2 cellular contexts compared by ENCODE assay signal in the genomic region with DNA sequence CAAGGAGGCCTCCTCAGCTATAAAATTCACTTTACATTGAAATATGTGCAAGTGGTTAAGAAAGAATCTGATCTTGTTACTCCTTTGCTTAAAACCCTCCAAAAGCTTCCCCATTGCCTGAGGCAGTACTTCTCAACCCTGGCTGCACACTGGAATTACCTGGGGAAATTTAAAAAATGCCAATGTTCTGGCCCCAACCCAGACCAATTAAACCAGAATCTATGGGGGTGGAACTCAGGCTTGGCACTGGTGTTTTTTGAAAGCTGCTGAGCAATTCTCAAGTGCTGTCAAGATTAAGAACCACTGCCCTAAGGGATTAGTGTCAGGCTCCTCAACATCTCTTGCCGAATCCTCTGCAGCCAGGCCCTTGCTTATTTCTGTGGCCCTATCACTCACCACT.
TF ChIP-seq lines count a peak whose summit lies in the region.

No MANE protein-coding gene starts in this region.

TF ChIP-seq in GM23338, 12 proteins besides CTCF, POLR2A, EP300 and RAD21:
- no peak for TF ChIP-seq JUNB (IDR thresholded peaks at IDR 0.05; ENCODE audit: unreplicated experiment)
- no peak for TF ChIP-seq EZH2 (IDR thresholded peaks at IDR 0.05; ENCODE audit: low read depth, unreplicated experiment)
- TF ChIP-seq ZNF114 (CRISPR knock-in tag; IDR thresholded peaks at IDR 0.05), result no peak
- no peak for TF ChIP-seq CREB1 (CRISPR knock-in tag; IDR thresholded peaks at IDR 0.05; ENCODE audit: low read depth)
- TF ChIP-seq EZH2phosphoT487 (IDR thresholded peaks at IDR 0.05; ENCODE audit: unreplicated experiment), result no peak
- TF ChIP-seq, protein P1, sequence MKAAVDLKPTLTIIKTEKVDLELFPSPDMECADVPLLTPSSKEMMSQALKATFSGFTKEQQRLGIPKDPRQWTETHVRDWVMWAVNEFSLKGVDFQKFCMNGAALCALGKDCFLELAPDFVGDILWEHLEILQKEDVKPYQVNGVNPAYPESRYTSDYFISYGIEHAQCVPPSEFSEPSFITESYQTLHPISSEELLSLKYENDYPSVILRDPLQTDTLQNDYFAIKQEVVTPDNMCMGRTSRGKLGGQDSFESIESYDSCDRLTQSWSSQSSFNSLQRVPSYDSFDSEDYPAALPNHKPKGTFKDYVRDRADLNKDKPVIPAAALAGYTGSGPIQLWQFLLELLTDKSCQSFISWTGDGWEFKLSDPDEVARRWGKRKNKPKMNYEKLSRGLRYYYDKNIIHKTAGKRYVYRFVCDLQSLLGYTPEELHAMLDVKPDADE (IDR thresholded peaks at IDR 0.05), result no peak
- TF ChIP-seq, protein P2, sequence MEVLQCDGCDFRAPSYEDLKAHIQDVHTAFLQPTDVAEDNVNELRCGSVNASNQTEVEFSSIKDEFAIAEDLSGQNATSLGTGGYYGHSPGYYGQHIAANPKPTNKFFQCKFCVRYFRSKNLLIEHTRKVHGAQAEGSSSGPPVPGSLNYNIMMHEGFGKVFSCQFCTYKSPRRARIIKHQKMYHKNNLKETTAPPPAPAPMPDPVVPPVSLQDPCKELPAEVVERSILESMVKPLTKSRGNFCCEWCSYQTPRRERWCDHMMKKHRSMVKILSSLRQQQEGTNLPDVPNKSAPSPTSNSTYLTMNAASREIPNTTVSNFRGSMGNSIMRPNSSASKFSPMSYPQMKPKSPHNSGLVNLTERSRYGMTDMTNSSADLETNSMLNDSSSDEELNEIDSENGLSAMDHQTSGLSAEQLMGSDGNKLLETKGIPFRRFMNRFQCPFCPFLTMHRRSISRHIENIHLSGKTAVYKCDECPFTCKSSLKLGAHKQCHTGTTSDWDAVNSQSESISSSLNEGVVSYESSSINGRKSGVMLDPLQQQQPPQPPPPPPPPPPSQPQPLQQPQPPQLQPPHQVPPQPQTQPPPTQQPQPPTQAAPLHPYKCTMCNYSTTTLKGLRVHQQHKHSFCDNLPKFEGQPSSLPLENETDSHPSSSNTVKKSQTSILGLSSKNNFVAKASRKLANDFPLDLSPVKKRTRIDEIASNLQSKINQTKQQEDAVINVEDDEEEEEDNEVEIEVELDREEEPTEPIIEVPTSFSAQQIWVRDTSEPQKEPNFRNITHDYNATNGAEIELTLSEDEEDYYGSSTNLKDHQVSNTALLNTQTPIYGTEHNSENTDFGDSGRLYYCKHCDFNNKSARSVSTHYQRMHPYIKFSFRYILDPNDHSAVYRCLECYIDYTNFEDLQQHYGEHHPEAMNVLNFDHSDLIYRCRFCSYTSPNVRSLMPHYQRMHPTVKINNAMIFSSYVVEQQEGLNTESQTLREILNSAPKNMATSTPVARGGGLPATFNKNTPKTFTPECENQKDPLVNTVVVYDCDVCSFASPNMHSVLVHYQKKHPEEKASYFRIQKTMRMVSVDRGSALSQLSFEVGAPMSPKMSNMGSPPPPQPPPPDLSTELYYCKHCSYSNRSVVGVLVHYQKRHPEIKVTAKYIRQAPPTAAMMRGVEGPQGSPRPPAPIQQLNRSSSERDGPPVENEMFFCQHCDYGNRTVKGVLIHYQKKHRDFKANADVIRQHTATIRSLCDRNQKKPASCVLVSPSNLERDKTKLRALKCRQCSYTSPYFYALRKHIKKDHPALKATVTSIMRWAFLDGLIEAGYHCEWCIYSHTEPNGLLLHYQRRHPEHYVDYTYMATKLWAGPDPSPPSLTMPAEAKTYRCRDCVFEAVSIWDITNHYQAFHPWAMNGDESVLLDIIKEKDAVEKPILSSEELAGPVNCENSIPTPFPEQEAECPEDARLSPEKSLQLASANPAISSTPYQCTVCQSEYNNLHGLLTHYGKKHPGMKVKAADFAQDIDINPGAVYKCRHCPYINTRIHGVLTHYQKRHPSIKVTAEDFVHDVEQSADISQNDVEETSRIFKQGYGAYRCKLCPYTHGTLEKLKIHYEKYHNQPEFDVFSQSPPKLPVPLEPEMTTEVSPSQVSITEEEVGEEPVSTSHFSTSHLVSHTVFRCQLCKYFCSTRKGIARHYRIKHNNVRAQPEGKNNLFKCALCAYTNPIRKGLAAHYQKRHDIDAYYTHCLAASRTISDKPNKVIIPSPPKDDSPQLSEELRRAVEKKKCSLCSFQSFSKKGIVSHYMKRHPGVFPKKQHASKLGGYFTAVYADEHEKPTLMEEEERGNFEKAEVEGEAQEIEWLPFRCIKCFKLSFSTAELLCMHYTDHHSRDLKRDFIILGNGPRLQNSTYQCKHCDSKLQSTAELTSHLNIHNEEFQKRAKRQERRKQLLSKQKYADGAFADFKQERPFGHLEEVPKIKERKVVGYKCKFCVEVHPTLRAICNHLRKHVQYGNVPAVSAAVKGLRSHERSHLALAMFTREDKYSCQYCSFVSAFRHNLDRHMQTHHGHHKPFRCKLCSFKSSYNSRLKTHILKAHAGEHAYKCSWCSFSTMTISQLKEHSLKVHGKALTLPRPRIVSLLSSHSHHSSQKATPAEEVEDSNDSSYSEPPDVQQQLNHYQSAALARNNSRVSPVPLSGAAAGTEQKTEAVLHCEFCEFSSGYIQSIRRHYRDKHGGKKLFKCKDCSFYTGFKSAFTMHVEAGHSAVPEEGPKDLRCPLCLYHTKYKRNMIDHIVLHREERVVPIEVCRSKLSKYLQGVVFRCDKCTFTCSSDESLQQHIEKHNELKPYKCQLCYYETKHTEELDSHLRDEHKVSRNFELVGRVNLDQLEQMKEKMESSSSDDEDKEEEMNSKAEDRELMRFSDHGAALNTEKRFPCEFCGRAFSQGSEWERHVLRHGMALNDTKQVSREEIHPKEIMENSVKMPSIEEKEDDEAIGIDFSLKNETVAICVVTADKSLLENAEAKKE (CRISPR knock-in tag; IDR thresholded peaks at IDR 0.05), result no peak

TF ChIP-seq in H1, 55 proteins besides CTCF, POLR2A, EP300 and RAD21:
- TF ChIP-seq SIN3A (conservative IDR thresholded peaks at IDR 0.05 in 1 of 2, IDR thresholded peaks at IDR 0.05 in 1 of 2; ENCODE audit: low read depth in 1 of 2, low read length in 2 of 2), result no peak
- no peak for TF ChIP-seq SRF (IDR thresholded peaks at IDR 0.05; ENCODE audit: low read depth, low read length)
- TF ChIP-seq JUND (IDR thresholded peaks at IDR 0.05; ENCODE audit: low read length), result no peak
